Comparison of ENCODE assay signal across 33 cellular contexts in the genomic region with DNA sequence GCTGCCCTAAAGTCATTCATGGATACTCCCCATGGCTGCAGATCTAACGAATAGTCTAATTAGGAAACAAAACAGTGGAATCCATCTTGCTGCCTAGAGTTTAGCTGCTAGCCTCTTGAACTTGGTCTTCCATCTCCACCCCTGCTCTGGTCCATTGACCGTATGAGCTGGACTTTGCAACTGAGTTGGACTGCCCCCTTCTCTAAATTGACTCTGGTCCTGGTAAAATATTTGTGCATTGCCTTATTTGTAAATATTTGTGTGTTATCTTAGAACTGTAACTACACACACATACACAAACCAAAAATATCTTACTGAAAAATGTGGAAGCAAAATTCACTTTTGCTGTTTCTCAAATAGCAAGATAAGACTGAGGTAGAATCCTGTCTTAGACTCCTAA.
"Had no signal": no experiment of that assay in that cellular context is flagged by ENCODE, and none has a peak within 500 bp of the region (broad histone marks: within the 10 kb centered on the region; RNA-seq: fewer than 3 reads in every experiment).

No MANE protein-coding gene starts in this region.

- H3K9me3 ChIP-seq: MG63 had no signal

- H3K4me3 ChIP-seq: MG63 had no signal

- DNase-seq: Kasumi-1, MG63, MM.1S, MV-4-11, NCI-H1048, NCI-H1092, NCI-H1092 treated with DMSO at 0.1 percent for 48 hours, NCI-H1105, NCI-H1105 treated with DMSO at 0.1 percent for 48 hours, NCI-H1417, NCI-H1417 treated with DMSO at 0.1 percent for 48 hours, NCI-H1436, NCI-H1436 treated with DMSO at 0.1 percent for 48 hours, NCI-H146, NCI-H1694, NCI-H1694 treated with DMSO at 0.1 percent for 48 hours, NCI-H187, NCI-H187 treated with DMSO at 0.1 percent for 48 hours, NCI-H1930, NCI-H2029, NCI-H2029 treated with DMSO at 0.1 percent for 48 hours, NCI-H2081, NCI-H2081 treated with DMSO at 0.1 percent for 48 hours, NCI-H2107, NCI-H2171, NCI-H2171 treated with DMSO at 0.1 percent for 48 hours, NCI-H2227 treated with DMSO at 0.1 percent for 48 hours, NCI-H226, NCI-H345, NCI-H446, NCI-H446 treated with DMSO at 0.1 percent for 48 hours, NCI-H510A, NCI-H510A treated with DMSO at 0.1 percent for 48 hours had no signal

- H3K27me3 ChIP-seq: MG63 had no signal

- H3K36me3 ChIP-seq: MG63 had no signal
